ENCODE assay signal across 29 cellular contexts in the genomic region with DNA sequence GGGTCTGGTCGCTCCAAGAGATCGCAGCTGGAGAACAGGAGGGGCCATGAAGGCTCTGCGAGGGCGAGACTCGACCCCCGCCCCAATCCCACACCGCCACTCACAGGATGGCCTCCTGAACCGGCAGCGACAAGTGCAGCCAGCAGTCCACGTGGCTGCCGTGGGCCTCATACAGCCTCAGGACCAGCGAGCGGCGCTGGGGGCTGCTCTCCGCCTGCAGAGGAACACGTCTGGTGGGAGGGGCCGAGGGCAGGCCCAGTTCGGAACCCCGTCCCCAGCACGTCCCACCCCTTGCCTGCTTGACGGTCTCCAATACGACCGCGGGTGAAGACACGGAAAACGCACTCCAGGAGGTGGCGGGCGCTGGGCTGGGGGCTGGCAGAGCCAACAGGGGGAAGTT.
"Had no signal": no experiment of that assay in that cellular context is flagged by ENCODE, and none has a peak within 500 bp of the region (broad histone marks: within the 10 kb centered on the region; RNA-seq: fewer than 3 reads in every experiment).

No MANE protein-coding gene starts in this region.

- H3K27me3 Mint-ChIP-seq: activated CD8-positive, alpha-beta memory T cell treated with anti-CD3 and anti-CD28 coated beads, Interleukin-2, amount 10 ng/mL, durations not matched to agents 7 days and 5 days; activated CD8-positive, alpha-beta T cell treated with anti-CD3 and anti-CD28 coated beads for 36 hours; activated naive CD4-positive, alpha-beta T cell treated with anti-CD3 and anti-CD28 coated beads, Interleukin-2, amount 50 U/mL, for 24 hours; activated naive CD8-positive, alpha-beta T cell treated with anti-CD3 and anti-CD28 coated beads, Interleukin-2, amount 50 U/mL, for 24 hours; naive thymus-derived CD8-positive, alpha-beta T cell had no signal

- H3K9me3 Mint-ChIP-seq: activated CD8-positive, alpha-beta T cell treated with anti-CD3 and anti-CD28 coated beads for 36 hours; activated naive CD4-positive, alpha-beta T cell treated with anti-CD3 and anti-CD28 coated beads, Interleukin-2, amount 50 U/mL, for 24 hours; activated naive CD8-positive, alpha-beta T cell treated with anti-CD3 and anti-CD28 coated beads, Interleukin-2, amount 50 U/mL, for 24 hours; activated T-helper 2 cell treated with anti-CD3 and anti-CD28 coated beads, Interferon-gamma antibody, Interleukin-2, Interleukin-4, amounts not matched to agents 10 μg/mL and 5 μg/mL and 100 μg/mL, durations not matched to agents 14 hours and 24 hours and 36 hours; neural crest cell; T-helper 1 cell treated with Interleukin-12 subunit alpha and Interleukin-12 subunit beta and Interleukin-4 antibody, amounts not matched to agents 30 μg/mL and 1 μg/mL, for 36 hours had no signal

- DNase-seq: activated CD4-positive, alpha-beta T cell treated with anti-CD3 and anti-CD28 coated beads for 1 hour; activated CD4-positive, alpha-beta T cell treated with anti-CD3 and anti-CD28 coated beads, Interleukin-2, amount 50 U/mL, for 1 hour; activated CD8-positive, alpha-beta memory T cell treated with anti-CD3 and anti-CD28 coated beads, Interleukin-2, amount 10 ng/mL, durations not matched to agents 7 days and 5 days; activated CD8-positive, alpha-beta T cell treated with anti-CD3 and anti-CD28 coated beads for 36 hours; activated naive CD8-positive, alpha-beta T cell treated with anti-CD3 and anti-CD28 coated beads, Interleukin-2, amount 50 U/mL, for 24 hours; activated T-cell treated with anti-CD3 and anti-CD28 coated beads, Interleukin-2, amount 50 U/mL, for 48 hours; amygdala; central memory CD4-positive, alpha-beta T cell; foreskin keratinocyte; heart right ventricle; left ventricle myocardium inferior; midbrain; naive thymus-derived CD8-positive, alpha-beta T cell; occipital lobe; psoas muscle; stimulated activated CD4-positive, alpha-beta T cell treated with anti-CD3 and anti-CD28 coated beads, Interleukin-1b, Interleukin-23, amount 100 ng/mL, for 48 hours; stimulated activated CD4-positive, alpha-beta T cell treated with anti-CD3 and anti-CD28 coated beads, Interleukin-4, amount 100 ng/mL, for 4 hours; stimulated activated CD8-positive, alpha-beta memory T cell treated with anti-CD3 and anti-CD28 coated beads, Interleukin-4, amount 100 ng/mL, for 48 hours; stimulated activated naive CD4-positive, alpha-beta T cell; T1000; transverse colon had no signal

- ATAC-seq: activated CD8-positive, alpha-beta memory T cell treated with anti-CD3 and anti-CD28 coated beads, Interleukin-2, amount 10 ng/mL, durations not matched to agents 7 days and 5 days; activated CD8-positive, alpha-beta T cell treated with anti-CD3 and anti-CD28 coated beads for 36 hours; activated naive CD8-positive, alpha-beta T cell treated with anti-CD3 and anti-CD28 coated beads, Interleukin-2, amount 50 U/mL, for 24 hours; foreskin keratinocyte; naive thymus-derived CD8-positive, alpha-beta T cell; psoas muscle had no signal

- H3K27ac Mint-ChIP-seq: activated CD8-positive, alpha-beta memory T cell treated with anti-CD3 and anti-CD28 coated beads, Interleukin-2, amount 10 ng/mL, durations not matched to agents 7 days and 5 days; activated CD8-positive, alpha-beta T cell treated with anti-CD3 and anti-CD28 coated beads for 36 hours; activated naive CD4-positive, alpha-beta T cell treated with anti-CD3 and anti-CD28 coated beads, Interleukin-2, amount 50 U/mL, for 24 hours; activated naive CD8-positive, alpha-beta T cell treated with anti-CD3 and anti-CD28 coated beads, Interleukin-2, amount 50 U/mL, for 24 hours; activated T-helper 2 cell treated with anti-CD3 and anti-CD28 coated beads, Interferon-gamma antibody, Interleukin-2, Interleukin-4, amounts not matched to agents 10 μg/mL and 5 μg/mL and 100 μg/mL, durations not matched to agents 14 hours and 24 hours and 36 hours; T-helper 1 cell treated with Interleukin-12 subunit alpha and Interleukin-12 subunit beta and Interleukin-4 antibody, amounts not matched to agents 30 μg/mL and 1 μg/mL, for 36 hours had no signal

- H3K27me3 ChIP-seq: breast epithelium, esophagus muscularis mucosa, foreskin keratinocyte, heart right ventricle, transverse colon had no signal

- H3K4me1 Mint-ChIP-seq: neural crest cell had no signal

- H3K4me3 Mint-ChIP-seq: activated CD8-positive, alpha-beta memory T cell treated with anti-CD3 and anti-CD28 coated beads, Interleukin-2, amount 10 ng/mL, durations not matched to agents 7 days and 5 days; activated CD8-positive, alpha-beta T cell treated with anti-CD3 and anti-CD28 coated beads for 36 hours; activated naive CD4-positive, alpha-beta T cell treated with anti-CD3 and anti-CD28 coated beads, Interleukin-2, amount 50 U/mL, for 24 hours; activated naive CD8-positive, alpha-beta T cell treated with anti-CD3 and anti-CD28 coated beads, Interleukin-2, amount 50 U/mL, for 24 hours; naive thymus-derived CD8-positive, alpha-beta T cell; neural crest cell; T-helper 1 cell treated with Interleukin-12 subunit alpha and Interleukin-12 subunit beta and Interleukin-4 antibody, amounts not matched to agents 30 μg/mL and 1 μg/mL, for 36 hours had no signal

- H3K27ac ChIP-seq: breast epithelium, esophagus muscularis mucosa, foreskin keratinocyte, heart right ventricle, left ventricle myocardium inferior, parathyroid adenoma, psoas muscle, transverse colon had no signal

- H3K36me3 Mint-ChIP-seq: activated naive CD4-positive, alpha-beta T cell treated with anti-CD3 and anti-CD28 coated beads, Interleukin-2, amount 50 U/mL, for 24 hours had no signal

- H3K4me3 ChIP-seq: breast epithelium, esophagus muscularis mucosa, heart right ventricle, left ventricle myocardium inferior, psoas muscle, smooth muscle cell, transverse colon had no signal
